ENCODE assay signal across 15 cellular contexts in the genomic region with DNA sequence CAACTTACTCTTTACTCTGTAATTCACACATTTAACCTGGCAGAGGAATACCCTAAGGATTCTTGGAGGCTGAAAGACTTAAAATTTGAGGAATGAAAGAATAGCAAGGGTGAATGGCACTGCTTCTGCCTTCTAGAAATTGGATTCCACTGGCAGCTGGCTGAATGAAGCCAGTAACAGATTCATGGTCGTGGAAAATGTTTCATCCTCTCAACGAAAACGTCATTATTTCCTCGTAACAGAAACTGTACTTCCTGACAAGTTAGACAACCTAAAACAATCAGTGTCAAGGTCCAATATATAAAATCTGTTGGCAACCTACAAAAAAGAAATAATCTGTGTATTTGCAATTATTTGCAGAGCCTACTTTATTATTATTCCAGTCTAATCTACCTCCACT. TPM values are rescaled to one million over a fixed set of nuclear protein-coding genes. Genes with fewer than 3 reads are reported as not detected.
DNase-seq lines count a peak whose midpoint lies in the region; ATAC-seq and TF ChIP-seq lines count a peak whose summit lies in the region.
"Had no signal": no experiment of that assay in that cellular context is flagged by ENCODE, and none has a peak within 500 bp of the region (broad histone marks: within the 10 kb centered on the region; RNA-seq: fewer than 3 reads in every experiment).

No MANE protein-coding gene starts in this region.

- CTCF ChIA-PET in CD8-positive, alpha-beta T cell (lab: Charles Lee), result no interaction called here

- H3K4me3 ChIP-seq in rectal smooth muscle tissue (ENCODE audit: low read length) (no peak overlapping the region), right lobe of liver (no peak overlapping the region)
- no peak overlapping the region for H3K4me3 ChIP-seq in CD8-positive, alpha-beta T cell (ENCODE audit: low read depth, low read length)
- H3K4me3 ChIP-seq: A549, K562 had no signal

- H3K4me1 ChIP-seq in rectal smooth muscle tissue (ENCODE audit: control insufficient read depth, insufficient read depth, low read length) (peaks cover 15% of the 10 kb centered on the region), right lobe of liver (no peaks in the 10 kb centered on the region), H9 (ENCODE audit: insufficient read depth, low read length) (peaks cover 2% of the 10 kb centered on the region; the same call in 1 of the 2 replicates)
- no peaks in the 10 kb centered on the region for H3K4me1 ChIP-seq in CD8-positive, alpha-beta T cell (ENCODE audit: insufficient read depth, low read length)
- H3K4me1 ChIP-seq: A549, Caco-2 had no signal

- H3K4ac ChIP-seq in H9 (ENCODE audit: low read depth, low read length), result no peak overlapping the region

- TF ChIP-seq POLR2A in right lobe of liver (IDR thresholded peaks at IDR 0.05), result no peak

- no peaks in the 10 kb centered on the region for H3K36me3 ChIP-seq in rectal smooth muscle tissue (ENCODE audit: control insufficient read depth, insufficient read depth, low read length)
- H3K36me3 ChIP-seq in right lobe of liver, result no peaks in the 10 kb centered on the region
- no peaks in the 10 kb centered on the region for H3K36me3 ChIP-seq in CD8-positive, alpha-beta T cell (ENCODE audit: insufficient read depth, low read length)

- H3T11ph ChIP-seq in H9 (ENCODE audit: low read length), result no peak overlapping the region

- H3K9me3 Mint-ChIP-seq in chondrocyte (ENCODE audit: low read depth) (no peaks in the 10 kb centered on the region), H9 (no peaks in the 10 kb centered on the region)
- H3K9me3 Mint-ChIP-seq in CD8-positive, alpha-beta T cell, result peaks cover 3% of the 10 kb centered on the region

- H3K14ac ChIP-seq in H9 (ENCODE audit: insufficient read depth, low read length), result no peak overlapping the region

- POLR2A ChIA-PET in CD8-positive, alpha-beta T cell (lab: Charles Lee), result no interaction called here

- no peak overlapping the region for H3K4me2 ChIP-seq in H9 (ENCODE audit: insufficient read depth, insufficient read length, low read length)
- H3K4me2 ChIP-seq: A549 had no signal

- no peak overlapping the region for H3K18ac ChIP-seq in H9 (ENCODE audit: insufficient read length, low read depth, low read length)

- no peak overlapping the region for H4K8ac ChIP-seq in H9 (replicated peaks; ENCODE audit: insufficient read length, low read depth, low read length)

- H3K27ac ChIP-seq in rectal smooth muscle tissue (ENCODE audit: low read depth, low read length), result peak overlapping the region; percentile 11
- no peak overlapping the region for H3K27ac ChIP-seq in right lobe of liver
- H3K27ac ChIP-seq in CD8-positive, alpha-beta T cell (ENCODE audit: low read depth, low read length), result no peak overlapping the region
- no peak overlapping the region for H3K27ac ChIP-seq in H9 (ENCODE audit: insufficient read length, low read depth, low read length)
- H3K27ac ChIP-seq: A549 had no signal

- intact Hi-C loops in right lobe of liver (cut with DNase I), result no loop called here
- intact Hi-C loops in CD8-positive, alpha-beta T cell (cut with DNase I, micrococcal nuclease), result no loop called here

- H2BK5ac ChIP-seq in H9 (ENCODE audit: insufficient read length, low read length), result no peak overlapping the region

- H3K4me1 Mint-ChIP-seq in chondrocyte (ENCODE audit: low read depth) (peaks cover 61% of the 10 kb centered on the region), H9 (peaks cover 55 to 58% of the 10 kb centered on the region in 2 experiments)
- no peaks in the 10 kb centered on the region for H3K4me1 Mint-ChIP-seq in CD8-positive, alpha-beta T cell (ENCODE audit: low read depth)
- H3K4me1 Mint-ChIP-seq: CD14-positive monocyte had no signal

- H4K20me1 ChIP-seq in H9 (ENCODE audit: control insufficient read depth, insufficient read depth, insufficient read length), result no peaks in the 10 kb centered on the region

- no peaks in the 10 kb centered on the region for H3K79me1 ChIP-seq in H9 (ENCODE audit: insufficient read depth, low read depth, low read length, poor library complexity, severe bottlenecking)

- no peak overlapping the region for H2BK15ac ChIP-seq in H9 (ENCODE audit: low read depth, low read length)

- H2BK12ac ChIP-seq in H9 (ENCODE audit: insufficient read length, low read depth, low read length), result no peak overlapping the region

- H3K4me3 Mint-ChIP-seq in chondrocyte (ENCODE audit: unreplicated experiment) (no peak overlapping the region), H9 (no peak overlapping the region)
- no peak overlapping the region for H3K4me3 Mint-ChIP-seq in CD8-positive, alpha-beta T cell

- H2BK20ac ChIP-seq in H9 (ENCODE audit: low read depth, low read length, poor library complexity, severe bottlenecking), result no peak overlapping the region

- H3K79me2 ChIP-seq in H9 (ENCODE audit: insufficient read depth, low read length), result 0 out of 2 replicates have a peak, but pooled peaks cover 3% of the 10 kb centered on the region

- no peak overlapping the region for H4K5ac ChIP-seq in H9 (ENCODE audit: insufficient read length, low read depth, low read length)

- H3K36me3 Mint-ChIP-seq in chondrocyte (ENCODE audit: low read depth), result no peaks in the 10 kb centered on the region
- no peaks in the 10 kb centered on the region for H3K36me3 Mint-ChIP-seq in CD8-positive, alpha-beta T cell
- H3K36me3 Mint-ChIP-seq in H9 (ENCODE audit: insufficient read depth in 1 of 3, low read depth in 3 of 3), result peaks cover 0 to 13% (median 0%) of the 10 kb centered on the region in 3 experiments; a peak in 2 of 7 replicates
- H3K36me3 Mint-ChIP-seq: CD14-positive monocyte had no signal

- no peak overlapping the region for H2AK5ac ChIP-seq in H9 (ENCODE audit: insufficient read length, low read length)

- H3K27me3 ChIP-seq in rectal smooth muscle tissue (ENCODE audit: control insufficient read depth, insufficient read depth, low read length) (no peaks in the 10 kb centered on the region), right lobe of liver (no peaks in the 10 kb centered on the region), H9 (ENCODE audit: insufficient read depth, low read length) (no peaks in the 10 kb centered on the region)
- H3K27me3 ChIP-seq in CD8-positive, alpha-beta T cell (ENCODE audit: insufficient read depth, low read length), result no peaks in the 10 kb centered on the region

- ATAC-seq in right lobe of liver, result no peak
- no peak for ATAC-seq in CD8-positive, alpha-beta T cell
- no peak for ATAC-seq in HG03378 (IDR thresholded peaks at IDR 0.05; ENCODE audit: unreplicated experiment)
- ATAC-seq: A549, HCT116, K562 had no signal

- no peak overlapping the region for H3K23ac ChIP-seq in H9 (ENCODE audit: insufficient read length, low read depth, low read length)

- H3K23me2 ChIP-seq in H9 (ENCODE audit: insufficient read length, low read depth, low read length, poor library complexity, severe bottlenecking), result no peaks in the 10 kb centered on the region

- H3K9ac ChIP-seq in rectal smooth muscle tissue (ENCODE audit: low read length), result no peak overlapping the region
- no peak overlapping the region for H3K9ac ChIP-seq in H9 (ENCODE audit: extremely low read depth, insufficient read length, low read length)

- peak; percentile 16 for DNase-seq in GM03348 (ENCODE audit: low spot score)
- no peak for DNase-seq in chondrocyte (ENCODE audit: low spot score)
- DNase-seq in lung microvascular endothelial cell (ENCODE audit: low read depth in 2 of 2), result peak; percentile 30 to 65
- DNase-seq in right lobe of liver, result no peak
- DNase-seq in CD8-positive, alpha-beta T cell, result no peak
- no peak for DNase-seq in H9
- DNase-seq: Caco-2, NCI-H1092, NCI-H82 had no signal

- WGBS in right lobe of liver (ENCODE audit: insufficient coverage, low coverage, low lambda C conversion rate, missing lambda C conversion rate), result 21% methylated on average over 3 of the region's 4 CpGs
- WGBS in H9 (ENCODE audit: extremely low coverage, insufficient read length, low lambda C conversion rate), result no CpG with 5 or more reads among the region's 4 CpGs

- no peak overlapping the region for H4K91ac ChIP-seq in H9 (ENCODE audit: insufficient read length, low read depth, low read length)

- no peaks in the 10 kb centered on the region for H3K27me3 Mint-ChIP-seq in chondrocyte (ENCODE audit: low read depth)
- H3K27me3 Mint-ChIP-seq in CD8-positive, alpha-beta T cell (ENCODE audit: low read depth), result peaks cover 17% of the 10 kb centered on the region
- H3K27me3 Mint-ChIP-seq in H9 (ENCODE audit: low read depth), result no peaks in the 10 kb centered on the region

- no peaks in the 10 kb centered on the region for H3K9me3 ChIP-seq in right lobe of liver
- no peaks in the 10 kb centered on the region for H3K9me3 ChIP-seq in CD8-positive, alpha-beta T cell (ENCODE audit: low read length)
- no peaks in the 10 kb centered on the region for H3K9me3 ChIP-seq in H9 (ENCODE audit: control insufficient read depth, low read depth, low read length)
- H3K9me3 ChIP-seq: A549, Caco-2 had no signal

- H3K27ac Mint-ChIP-seq in chondrocyte (ENCODE audit: unreplicated experiment) (peak overlapping the region; percentile 88), H9 (peak overlapping the region in 1 of 3 experiments; percentile 31; a peak in 1 of 7 replicates)
- H3K27ac Mint-ChIP-seq in CD8-positive, alpha-beta T cell, result no peak overlapping the region
- H3K27ac Mint-ChIP-seq: CD14-positive monocyte had no signal

- no peak for TF ChIP-seq CTCF in chondrocyte (IDR thresholded peaks at IDR 0.05)
- no peak for TF ChIP-seq CTCF in right lobe of liver (IDR thresholded peaks at IDR 0.05)
- TF ChIP-seq CTCF in CD8-positive, alpha-beta T cell (IDR thresholded peaks at IDR 0.05), result no peak
- TF ChIP-seq CTCF in H9 (conservative IDR thresholded peaks at IDR 0.05), result no peak

- no peak overlapping the region for H2BK120ac ChIP-seq in H9 (ENCODE audit: low read depth, low read length, poor library complexity, severe bottlenecking)

- H2AFZ ChIP-seq in H9 (ENCODE audit: low read length), result no peak overlapping the region

- H3K56ac ChIP-seq in H9 (ENCODE audit: insufficient read length, low read depth, low read length), result no peak overlapping the region

RNA-seq across cellular contexts. Expression of gene BNC2, which starts 39.7 kb away (rescaled TPM):
- total RNA-seq in chondrocyte, result 17.8 to 45.0 TPM (median 21.3 TPM) in 3 replicates
- total RNA-seq in lung microvascular endothelial cell, result 3.4 and 6.5 TPM in 2 replicates
- under 1 TPM; 0.22 to 0.80 (median 0.36) TPM for total RNA-seq in right lobe of liver
- total RNA-seq in CD8-positive, alpha-beta T cell, result under 1 TPM in 1 of 2 experiments, not detected in 1; 0.14 TPM
- 40.8 and 43.6 TPM in 2 replicates for total RNA-seq in H9 (2021)
- total RNA-seq: K562 had no signal

Comparison
In these comparisons a context has a peak if more than half of its experiments do, and no peak if none do; other contexts are left out.
1. DNase-seq: peak in GM03348 (single experiment) and lung microvascular endothelial cell (2 of 2); none in chondrocyte (single experiment), right lobe of liver (0 of 3), CD8-positive, alpha-beta T cell (0 of 7) and H9 (single experiment).